ENCODE assay signal across 8 cellular contexts in the genomic region with DNA sequence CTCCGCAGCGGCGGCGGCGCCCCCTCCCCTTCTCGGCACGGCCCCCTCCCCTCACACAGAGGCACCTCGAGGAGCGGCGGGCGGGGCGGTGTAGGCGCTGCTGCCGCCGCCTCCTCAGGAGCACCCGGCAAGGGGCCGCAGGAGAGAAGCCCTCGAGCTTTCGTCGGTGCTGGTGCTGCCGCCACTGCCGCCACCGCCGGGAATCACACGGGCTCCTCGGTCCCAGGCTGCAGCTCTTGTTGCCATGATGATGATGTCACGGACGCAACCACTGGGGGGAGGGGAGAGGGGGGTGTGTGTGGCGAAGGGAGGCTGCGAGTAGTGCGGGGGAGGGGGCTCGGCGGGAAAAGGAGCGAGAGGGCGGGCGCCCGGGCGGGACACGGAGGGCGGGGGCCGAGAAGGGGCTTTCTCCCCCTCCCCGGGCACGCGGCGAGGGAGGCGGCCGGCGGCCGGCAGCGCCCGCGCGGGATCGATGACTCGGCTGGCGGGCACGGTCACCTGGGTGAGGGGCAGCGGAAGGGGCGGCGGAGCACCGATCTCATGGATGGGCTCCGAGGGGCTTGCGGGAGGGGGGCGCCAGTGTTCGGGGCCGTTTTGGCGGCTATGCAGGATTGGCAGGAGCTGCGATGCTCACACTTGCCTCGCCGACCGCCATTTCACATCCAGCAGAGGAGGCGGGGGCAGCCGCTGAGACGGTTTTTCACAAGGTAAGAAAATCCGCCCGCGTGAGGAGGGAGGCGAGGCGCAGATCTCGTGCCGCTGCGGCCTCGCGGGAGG. TPM values are rescaled to one million over a fixed set of nuclear protein-coding genes. Genes with fewer than 3 reads are reported as not detected.
DNase-seq lines count a peak whose midpoint lies in the region; ATAC-seq and TF ChIP-seq lines count a peak whose summit lies in the region.

A gene with protein sequence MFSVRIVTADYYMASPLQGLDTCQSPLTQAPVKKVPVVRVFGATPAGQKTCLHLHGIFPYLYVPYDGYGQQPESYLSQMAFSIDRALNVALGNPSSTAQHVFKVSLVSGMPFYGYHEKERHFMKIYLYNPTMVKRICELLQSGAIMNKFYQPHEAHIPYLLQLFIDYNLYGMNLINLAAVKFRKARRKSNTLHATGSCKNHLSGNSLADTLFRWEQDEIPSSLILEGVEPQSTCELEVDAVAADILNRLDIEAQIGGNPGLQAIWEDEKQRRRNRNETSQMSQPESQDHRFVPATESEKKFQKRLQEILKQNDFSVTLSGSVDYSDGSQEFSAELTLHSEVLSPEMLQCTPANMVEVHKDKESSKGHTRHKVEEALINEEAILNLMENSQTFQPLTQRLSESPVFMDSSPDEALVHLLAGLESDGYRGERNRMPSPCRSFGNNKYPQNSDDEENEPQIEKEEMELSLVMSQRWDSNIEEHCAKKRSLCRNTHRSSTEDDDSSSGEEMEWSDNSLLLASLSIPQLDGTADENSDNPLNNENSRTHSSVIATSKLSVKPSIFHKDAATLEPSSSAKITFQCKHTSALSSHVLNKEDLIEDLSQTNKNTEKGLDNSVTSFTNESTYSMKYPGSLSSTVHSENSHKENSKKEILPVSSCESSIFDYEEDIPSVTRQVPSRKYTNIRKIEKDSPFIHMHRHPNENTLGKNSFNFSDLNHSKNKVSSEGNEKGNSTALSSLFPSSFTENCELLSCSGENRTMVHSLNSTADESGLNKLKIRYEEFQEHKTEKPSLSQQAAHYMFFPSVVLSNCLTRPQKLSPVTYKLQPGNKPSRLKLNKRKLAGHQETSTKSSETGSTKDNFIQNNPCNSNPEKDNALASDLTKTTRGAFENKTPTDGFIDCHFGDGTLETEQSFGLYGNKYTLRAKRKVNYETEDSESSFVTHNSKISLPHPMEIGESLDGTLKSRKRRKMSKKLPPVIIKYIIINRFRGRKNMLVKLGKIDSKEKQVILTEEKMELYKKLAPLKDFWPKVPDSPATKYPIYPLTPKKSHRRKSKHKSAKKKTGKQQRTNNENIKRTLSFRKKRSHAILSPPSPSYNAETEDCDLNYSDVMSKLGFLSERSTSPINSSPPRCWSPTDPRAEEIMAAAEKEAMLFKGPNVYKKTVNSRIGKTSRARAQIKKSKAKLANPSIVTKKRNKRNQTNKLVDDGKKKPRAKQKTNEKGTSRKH (N-terminal part only) (minus strand): TSS at position 260 of the 777 bp plus-strand sequence. CDS start 330 bp downstream, outside the sequence.

- POLR2A ChIA-PET in AG04450 (lab: Yijun Ruan, JAX): interaction anchor here (0.5 to 2.8 kb wide), 14 partner anchors 22 to 224 kb away, joined by 3 to 18 read pairs (median 5); a partner anchor contains a TSS

- H3K9me3 ChIP-seq in AG04450 (ENCODE audit: control insufficient read depth, insufficient read depth, low read length): no peaks in the 10 kb centered on the region

- H3K4me1 Mint-ChIP-seq in chondrocyte (ENCODE audit: low read depth): peaks cover 57% of the 10 kb centered on the region

- no peaks in the 10 kb centered on the region for H3K27me3 ChIP-seq in AG04450 (ENCODE audit: control insufficient read depth, insufficient read depth, low read length)

- peaks cover 1% of the 10 kb centered on the region for H3K36me3 Mint-ChIP-seq in chondrocyte (ENCODE audit: low read depth)

- peak within 1 kb of the TSS; percentile 86 for H3K4me3 ChIP-seq in AG04450 (ENCODE audit: low read depth, low read length)

- H3K27ac Mint-ChIP-seq in chondrocyte (ENCODE audit: unreplicated experiment): peak within 1 kb of the TSS; percentile 100

- peak; percentile 24 for ATAC-seq in GM18873 (IDR thresholded peaks at IDR 0.05; ENCODE audit: low FRiP score, unreplicated experiment)
- ATAC-seq in HG03135 (IDR thresholded peaks at IDR 0.05; ENCODE audit: unreplicated experiment): peak; percentile 31

- H3K4me3 Mint-ChIP-seq in chondrocyte (ENCODE audit: unreplicated experiment): peak within 1 kb of the TSS; percentile 99

- H3K27ac ChIP-seq in AG04450 (ENCODE audit: low read depth, low read length): peak within 1 kb of the TSS; percentile 97

- DNase-seq in AG04450 (ENCODE audit: low read depth, low spot score): peak; percentile 78
- peak; percentile 87 for DNase-seq in NCI-H446 treated with DMSO at 0.1 percent for 48 hours (lab: John Stamatoyannopoulos, UW)
- peak; percentile 84 to 86 for DNase-seq in activated CD4-positive, alpha-beta T cell treated with anti-CD3 and anti-CD28 coated beads for 24 hours (ENCODE audit: low read depth in 2 of 2)
- peak; percentile 95 for DNase-seq in chondrocyte (ENCODE audit: low spot score)
- DNase-seq in kidney tubule cell (ENCODE audit: low spot score): peak; percentile 89
- peak; percentile 74 to 91 (median 80) for DNase-seq in stimulated activated CD4-positive, alpha-beta T cell treated with anti-CD3 and anti-CD28 coated beads, Interleukin-1b, Interleukin-23, amount 100 ng/mL, for 24 hours (ENCODE audit: low read depth in 4 of 4, low spot score in 1 of 4)

- H3K27me3 Mint-ChIP-seq in chondrocyte (ENCODE audit: low read depth): no peaks in the 10 kb centered on the region

- TF ChIP-seq CTCF in AG04450 (IDR thresholded peaks at IDR 0.05; ENCODE audit: low read depth, low read length) (no peak), chondrocyte (IDR thresholded peaks at IDR 0.05) (peak; percentile 16)

- H3K9me3 Mint-ChIP-seq in chondrocyte (ENCODE audit: low read depth): no peaks in the 10 kb centered on the region

- CTCF ChIA-PET in AG04450 (lab: Charles Lee): no interaction called here

RNA-seq across cellular contexts. Expression of the gene that starts here (rescaled TPM):
- polyA plus RNA-seq in AG04450 (2011; rRNA removed): 26.2 and 38.4 TPM in 2 replicates
- polyA minus RNA-seq in AG04450 (2011; rRNA and poly(A)+ RNA removed): 31.9 and 56.9 TPM in 2 replicates
- total RNA-seq in chondrocyte: 38.0 to 60.1 TPM (median 38.0 TPM) in 3 replicates

Comparison
In these comparisons a context has a peak if more than half of its experiments do, and no peak if none do; other contexts are left out.
1. Peak in every context shown above with its lines: DNase-seq, ATAC-seq, H3K4me3 ChIP-seq and H3K27ac ChIP-seq.